Comparison of ENCODE assay signal across 10 cellular contexts in the genomic region with DNA sequence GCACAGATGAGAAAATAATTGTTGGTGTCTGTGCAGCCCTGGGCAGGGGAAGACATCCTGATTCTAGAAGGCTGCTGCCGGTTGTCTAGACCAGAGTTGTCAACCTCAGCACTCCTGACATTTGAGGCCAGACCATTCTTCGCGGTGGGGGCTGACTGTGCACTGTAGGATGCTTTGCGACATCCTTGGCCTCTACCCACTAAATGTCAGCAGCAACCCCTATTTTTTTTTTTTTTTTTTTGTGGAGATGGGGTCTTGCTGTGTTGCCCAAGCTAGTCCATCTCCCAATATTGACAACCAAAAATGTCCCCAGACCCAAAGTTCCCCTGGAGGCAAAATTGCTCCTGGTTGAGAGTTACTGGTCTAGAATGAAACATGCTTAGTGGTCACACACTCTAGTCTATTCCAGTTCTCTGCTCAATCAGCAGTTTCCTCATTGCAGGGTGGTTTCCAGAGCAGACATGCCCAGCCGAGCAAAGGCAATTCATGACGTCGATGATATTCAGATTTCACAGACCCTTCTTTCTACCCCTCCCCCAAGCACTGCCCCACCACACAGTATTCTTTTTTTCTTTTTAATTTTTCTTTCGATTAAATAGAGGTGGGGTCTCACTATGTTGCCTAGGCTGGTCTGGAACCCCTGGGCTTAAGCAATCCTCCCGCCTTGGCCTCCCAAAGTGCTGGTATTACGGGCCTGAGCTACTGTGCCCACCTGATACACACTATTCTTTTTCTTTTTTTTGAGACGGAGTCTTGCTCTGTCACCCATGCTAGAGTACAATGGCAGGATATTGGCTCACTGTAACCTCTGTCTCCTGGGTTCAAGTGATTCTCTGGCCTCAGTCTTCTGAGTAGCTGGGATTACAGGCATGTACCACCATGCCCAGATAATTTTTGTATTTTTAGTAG. TPM values are rescaled to one million over a fixed set of nuclear protein-coding genes. Genes with fewer than 3 reads are reported as not detected.
A peak's percentile ranks its signal among the peaks of the same experiment; 100 is the strongest.
DNase-seq lines count a peak whose midpoint lies in the region; ATAC-seq and TF ChIP-seq lines count a peak whose summit lies in the region.
"Had no signal": no experiment of that assay in that cellular context is flagged by ENCODE, and none has a peak within 500 bp of the region (broad histone marks: within the 10 kb centered on the region; RNA-seq: fewer than 3 reads in every experiment).

No MANE protein-coding gene starts in this region.

- peak overlapping the region; percentile 67 for H3K9ac ChIP-seq in OCI-LY3 (ENCODE audit: low read length)

- H3K4me1 Mint-ChIP-seq in naive thymus-derived CD8-positive, alpha-beta T cell, result peaks cover 0 to 32% (median under 1%) of the 10 kb centered on the region in 4 donors

- H4K20me1 ChIP-seq in OCI-LY3 (ENCODE audit: insufficient read depth, low read length), result no peaks in the 10 kb centered on the region

- no peak for TF ChIP-seq CTCF in OCI-LY3 (IDR thresholded peaks at IDR 0.05; ENCODE audit: low read depth, low read length)

- no peaks in the 10 kb centered on the region for H3K79me2 ChIP-seq in OCI-LY3 (ENCODE audit: low read length)

- no peaks in the 10 kb centered on the region for H3K36me3 Mint-ChIP-seq in naive thymus-derived CD8-positive, alpha-beta T cell

- H3K4me3 ChIP-seq in OCI-LY3 (ENCODE audit: low read length), result peak overlapping the region; percentile 20; the same call in 1 of the 2 replicates

- no peaks in the 10 kb centered on the region for H3K27me3 Mint-ChIP-seq in naive thymus-derived CD8-positive, alpha-beta T cell

- peak overlapping the region; percentile 61 for H3K4me2 ChIP-seq in OCI-LY3 (ENCODE audit: low read length)

- ATAC-seq in GM18870 (IDR thresholded peaks at IDR 0.05; ENCODE audit: unreplicated experiment), result peak; percentile 49
- peak; percentile 50 for ATAC-seq in HG02678 (IDR thresholded peaks at IDR 0.05; ENCODE audit: unreplicated experiment)
- peak; percentile 35 to 65 for ATAC-seq in naive thymus-derived CD8-positive, alpha-beta T cell

- no peaks in the 10 kb centered on the region for H3K36me3 ChIP-seq in OCI-LY3 (replicated peaks; ENCODE audit: low read depth, low read length)

- H3K27ac ChIP-seq in OCI-LY3 (ENCODE audit: low read length), result peak overlapping the region; percentile 98

- no peak for DNase-seq in naive thymus-derived CD8-positive, alpha-beta T cell
- no peak for DNase-seq in NCI-H526 (lab: John Stamatoyannopoulos, UW)
- DNase-seq in dedifferentiated amniotic fluid mesenchymal stem cell (ENCODE audit: extremely low spot score), result no peak
- no peak for DNase-seq in NCI-H1092 treated with DMSO at 0.1 percent for 48 hours (lab: John Stamatoyannopoulos, UW)
- DNase-seq in NCI-H2227 treated with DMSO at 0.1 percent for 48 hours (lab: John Stamatoyannopoulos, UW), result no peak
- DNase-seq: left cardiac atrium had no signal

- peak overlapping the region in 1 of 10 donors; percentile 9 for H3K4me3 Mint-ChIP-seq in naive thymus-derived CD8-positive, alpha-beta T cell

- no peaks in the 10 kb centered on the region for H3K9me3 ChIP-seq in OCI-LY3 (ENCODE audit: insufficient read depth, low read length)

- H3K27me3 ChIP-seq in OCI-LY3 (ENCODE audit: low read depth, low read length), result no peaks in the 10 kb centered on the region

- POLR2A ChIA-PET in naive thymus-derived CD8-positive, alpha-beta T cell (lab: Charles Lee), result interaction anchor here (0.6 to 1.0 kb wide), 2 partner anchors 21 to 699 kb away, joined by 3 to 5 read pairs; no protein-coding TSS in a partner anchor

- peaks cover 88% of the 10 kb centered on the region for H3K4me1 ChIP-seq in OCI-LY3 (ENCODE audit: low read length)

- no peaks in the 10 kb centered on the region for H3K9me3 Mint-ChIP-seq in naive thymus-derived CD8-positive, alpha-beta T cell

- no peak overlapping the region for H2AFZ ChIP-seq in OCI-LY3 (ENCODE audit: low read depth, low read length)

- peak overlapping the region in 4 of 10 donors; percentile 7 to 71 (median 51) for H3K27ac Mint-ChIP-seq in naive thymus-derived CD8-positive, alpha-beta T cell

RNA-seq across cellular contexts. Expression of gene C17orf99, which starts 9.0 kb away (rescaled TPM):
- total RNA-seq in naive thymus-derived CD8-positive, alpha-beta T cell, result under 1 TPM in 1 of 2 experiments, not detected in 1; 0.60 TPM
- not detected for polyA plus RNA-seq in naive thymus-derived CD8-positive, alpha-beta T cell
- total RNA-seq: H4, left cardiac atrium had no signal

RNA-seq across cellular contexts. Expression of gene SYNGR2, which starts 13.2 kb away (rescaled TPM):
- total RNA-seq in naive thymus-derived CD8-positive, alpha-beta T cell, result 10 to 100 TPM; 58.1 to 66.6 TPM
- polyA plus RNA-seq in naive thymus-derived CD8-positive, alpha-beta T cell, result 100 to 1,000 TPM in 1 of 3 donors, 10 to 100 TPM in 2; 88.4 to 108 (median 92.1) TPM

RNA-seq across cellular contexts. Expression of gene TMC8, which starts 24.6 kb away (rescaled TPM):
- 100 to 1,000 TPM; 367 to 370 TPM for total RNA-seq in naive thymus-derived CD8-positive, alpha-beta T cell
- polyA plus RNA-seq in naive thymus-derived CD8-positive, alpha-beta T cell, result 100 to 1,000 TPM in 1 of 3 donors, 10 to 100 TPM in 2; 62.5 to 141 (median 72.9) TPM

RNA-seq across cellular contexts. Expression of gene TMC6, which starts 26.6 kb away (rescaled TPM):
- 100 to 1,000 TPM; 809 to 819 TPM for total RNA-seq in naive thymus-derived CD8-positive, alpha-beta T cell
- 100 to 1,000 TPM; 186 to 253 (median 209) TPM for polyA plus RNA-seq in naive thymus-derived CD8-positive, alpha-beta T cell

RNA-seq across cellular contexts. Expression of gene TK1, which starts 31.7 kb away (rescaled TPM):
- total RNA-seq in naive thymus-derived CD8-positive, alpha-beta T cell, result not detected
- polyA plus RNA-seq in naive thymus-derived CD8-positive, alpha-beta T cell, result 1 to 10 TPM in 1 of 3 donors, under 1 TPM in 1, not detected in 1; 0.18 to 1.1 TPM
